ENCODE assay signal across 18 cellular contexts in the genomic region with DNA sequence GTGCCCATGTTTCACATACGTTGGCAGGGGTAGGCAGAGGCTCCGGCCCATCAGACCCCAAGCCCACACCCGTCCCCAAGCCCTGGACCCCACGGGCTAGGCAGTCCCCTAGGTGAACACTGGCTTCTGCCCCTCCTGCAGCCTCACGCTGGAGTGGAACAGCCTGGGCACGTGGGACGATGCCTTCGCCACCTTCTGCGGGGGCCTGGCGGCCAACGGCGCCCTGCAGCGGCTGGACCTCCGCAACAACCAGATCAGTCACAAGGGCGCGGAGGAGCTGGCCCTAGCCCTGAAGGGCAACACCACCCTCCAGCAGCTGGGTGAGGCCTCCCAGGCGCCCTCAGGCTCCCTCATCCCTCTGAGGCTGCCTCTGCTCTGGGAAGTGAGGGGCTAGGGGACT. TPM values are rescaled to one million over a fixed set of nuclear protein-coding genes. Genes with fewer than 3 reads are reported as not detected.
DNase-seq lines count a peak whose midpoint lies in the region; ATAC-seq, FAIRE-seq and TF ChIP-seq lines count a peak whose summit lies in the region.
"Had no signal": no experiment of that assay in that cellular context is flagged by ENCODE, and none has a peak within 500 bp of the region (broad histone marks: within the 10 kb centered on the region; RNA-seq: fewer than 3 reads in every experiment).

No MANE protein-coding gene starts in this region.

- intact Hi-C loops in HCT116 (cut with micrococcal nuclease) (loop anchor here (5.0 kb wide), 2 partner anchors 113 to 727 kb away; partner anchors contain the start of genes PCYT2 and TBCD), GM12878 (cut with micrococcal nuclease; ENCODE audit: unreplicated experiment) (loop anchor here (5.0 kb wide), 1 partner anchor 163 kb away; the partner anchor contains the start of gene P4HB)

- H3K27me3 Mint-ChIP-seq in activated naive CD8-positive, alpha-beta T cell treated with anti-CD3 and anti-CD28 coated beads for 36 hours: no peaks in the 10 kb centered on the region
- H3K27me3 Mint-ChIP-seq: CD4-positive, CD25-positive, alpha-beta regulatory T cell; T-cell had no signal

- CTCF ChIA-PET in HCT116 (lab: Charles Lee): no interaction called here
- CTCF ChIA-PET in GM12878 (lab: Yijun Ruan, JAX): no interaction called here

- no peak overlapping the region for H3K27ac ChIP-seq in BLaER1 treated with 17β-estradiol and CSF1 and Interleukin-3, amounts not matched to agents 10 nM and 100 nM
- H3K27ac ChIP-seq in HCT116 (ENCODE audit: low read depth, low read length) (peak overlapping the region; percentile 87; the same call in 1 of the 2 replicates), GM12878 (ENCODE audit: control insufficient read depth, insufficient read depth) (no peak overlapping the region), foreskin keratinocyte (no peak overlapping the region)
- H3K27ac ChIP-seq: GM23248, Peyer's patch had no signal

- DNase-seq in HCT116 (ENCODE audit: low read depth, low spot score): no peak
- no peak for DNase-seq in GM12878 (ENCODE audit: low read depth, low spot score)
- DNase-seq in superior temporal gyrus (ENCODE audit: extremely low spot score): no peak
- DNase-seq in activated naive CD8-positive, alpha-beta T cell treated with anti-CD3 and anti-CD28 coated beads for 36 hours: no peak
- DNase-seq in foreskin keratinocyte: no peak
- DNase-seq: CD4-positive, CD25-positive, alpha-beta regulatory T cell; GM23248; KBM-7; NCI-H1048; NCI-H1436 treated with DMSO at 0.1 percent for 48 hours; NCI-H2081; NCI-H510A; NCI-H774; Peyer's patch; SHP77; SK-N-SH; T-cell had no signal

- H3K9ac ChIP-seq in BLaER1 treated with 17β-estradiol and CSF1 and Interleukin-3, amounts not matched to agents 10 nM and 100 nM: peak overlapping the region in 8 of 11 experiments; percentile 30 to 86 (median 82); a peak in 9 of 22 replicates
- H3K9ac ChIP-seq in HCT116 (ENCODE audit: low read length) (no peak overlapping the region), GM12878 (ENCODE audit: control insufficient read depth, insufficient read depth, low read length) (no peak overlapping the region)
- H3K9ac ChIP-seq: GM23248, SK-N-SH had no signal

- no peak for TF ChIP-seq POLR2A in HCT116 (IDR thresholded peaks at IDR 0.05; ENCODE audit: borderline replicate concordance, extremely low read depth, insufficient read depth, insufficient read length)
- TF ChIP-seq POLR2A in GM12878 (IDR thresholded peaks at IDR 0.05; ENCODE audit: low read depth, low read length): no peak

- peaks cover 41% of the 10 kb centered on the region for H3K79me2 ChIP-seq in HCT116 (ENCODE audit: insufficient read depth, low read length)
- H3K79me2 ChIP-seq in GM12878 (ENCODE audit: control insufficient read depth, insufficient read depth, low read length): peaks cover 26% of the 10 kb centered on the region

- no peak overlapping the region for H3K27ac Mint-ChIP-seq in activated naive CD8-positive, alpha-beta T cell treated with anti-CD3 and anti-CD28 coated beads for 36 hours
- H3K27ac Mint-ChIP-seq: CD4-positive, CD25-positive, alpha-beta regulatory T cell; T-cell had no signal

- peaks cover 0 to 49% (median 4%) of the 10 kb centered on the region in 11 experiments; a peak in 6 of 22 replicates for H3K36me3 ChIP-seq in BLaER1 treated with 17β-estradiol and CSF1 and Interleukin-3, amounts not matched to agents 10 nM and 100 nM
- H3K36me3 ChIP-seq in HCT116 (ENCODE audit: control insufficient read depth in 1 of 2, insufficient read depth in 2 of 2, low read length in 2 of 2): no peaks in the 10 kb centered on the region; a peak in 1 of 4 replicates
- H3K36me3 ChIP-seq in GM12878 (ENCODE audit: control insufficient read depth in 2 of 2, insufficient read depth in 2 of 2, low read length in 1 of 2): no peaks in the 10 kb centered on the region; a peak in 1 of 4 replicates
- H3K36me3 ChIP-seq: Peyer's patch had no signal

- TF ChIP-seq EP300 in GM12878 (IDR thresholded peaks at IDR 0.05; ENCODE audit: borderline replicate concordance in 1 of 2, control insufficient read depth in 1 of 2, low read depth in 2 of 2, low read length in 2 of 2): no peak

- RAD21 ChIA-PET in HCT116 (lab: Charles Lee; ENCODE audit: low non-redundant PET in 1 of 2, low total read pairs in 2 of 2, uncharacterized antibody in 2 of 2, unreplicated experiment in 2 of 2) (no interaction called here), GM12878 (lab: Charles Lee; ENCODE audit: unreplicated experiment) (no interaction called here)

- peaks cover 20 to 53% (median 39%) of the 10 kb centered on the region in 10 experiments for H3K4me1 ChIP-seq in BLaER1 treated with 17β-estradiol and CSF1 and Interleukin-3, amounts not matched to agents 10 nM and 100 nM
- peaks cover 15 to 33% of the 10 kb centered on the region in 2 experiments for H3K4me1 ChIP-seq in HCT116 (ENCODE audit: control insufficient read depth in 1 of 2, insufficient read depth in 2 of 2, low read length in 2 of 2)
- H3K4me1 ChIP-seq in GM12878 (ENCODE audit: control insufficient read depth, insufficient read depth, low read length): peaks cover 14% of the 10 kb centered on the region
- H3K4me1 ChIP-seq in foreskin keratinocyte: no peaks in the 10 kb centered on the region

- peak overlapping the region in 10 of 11 experiments; percentile 92 to 100 (median 98); a peak in 20 of 22 replicates for H3K4me2 ChIP-seq in BLaER1 treated with 17β-estradiol and CSF1 and Interleukin-3, amounts not matched to agents 10 nM and 100 nM
- peak overlapping the region; percentile 99 for H3K4me2 ChIP-seq in HCT116 (ENCODE audit: low read length)
- H3K4me2 ChIP-seq in GM12878 (ENCODE audit: control insufficient read depth, insufficient read depth): peak overlapping the region; percentile 96; the same call in 1 of the 2 replicates

- BruUV-seq in HCT116 (replicated peaks; lab: Mats Ljungman, UMichigan) (no TSS peak), GM12878 (replicated peaks; lab: Mats Ljungman, UMichigan) (no TSS peak)

- no peak overlapping the region for H3K4me3 Mint-ChIP-seq in activated naive CD8-positive, alpha-beta T cell treated with anti-CD3 and anti-CD28 coated beads for 36 hours

- FAIRE-seq in GM12878 (lab: Jason Lieb, UNC): no peak

- TF ChIP-seq CTCF in HCT116 (IDR thresholded peaks at IDR 0.05 in 2 of 3, conservative IDR thresholded peaks at IDR 0.05 in 1 of 3; ENCODE audit: borderline replicate concordance in 1 of 3, insufficient read depth in 1 of 3, low read depth in 2 of 3, low read length in 2 of 3) (no peak), GM12878 (IDR thresholded peaks at IDR 0.05 in 2 of 3, conservative IDR thresholded peaks at IDR 0.05 in 1 of 3; ENCODE audit: control insufficient read depth in 2 of 3, extremely low read depth in 1 of 3, insufficient read depth in 1 of 3, low read depth in 3 of 3, low read length in 3 of 3) (no peak), foreskin keratinocyte (conservative IDR thresholded peaks at IDR 0.05) (no peak)

- no peaks in the 10 kb centered on the region for H3K27me3 ChIP-seq in BLaER1 treated with 17β-estradiol and CSF1 and Interleukin-3, amounts not matched to agents 10 nM and 100 nM
- no peaks in the 10 kb centered on the region for H3K27me3 ChIP-seq in HCT116 (ENCODE audit: insufficient read depth, low read length)
- H3K27me3 ChIP-seq in GM12878 (replicated peaks in 1 of 2; ENCODE audit: control insufficient read depth in 2 of 2, insufficient read depth in 2 of 2, low read length in 1 of 2): no peaks in the 10 kb centered on the region
- H3K27me3 ChIP-seq in foreskin keratinocyte: no peaks in the 10 kb centered on the region
- H3K27me3 ChIP-seq: Peyer's patch had no signal

- WGBS in GM12878 (ENCODE audit: insufficient coverage, insufficient replicate concordance, low lambda C conversion rate, missing lambda C conversion rate): 88% methylated on average over 14 of the region's 17 CpGs

- no peaks in the 10 kb centered on the region for H3K9me3 ChIP-seq in BLaER1 treated with 17β-estradiol and CSF1 and Interleukin-3, amounts not matched to agents 10 nM and 100 nM (replicated peaks in 1 of 11)
- H3K9me3 ChIP-seq in HCT116 (ENCODE audit: control insufficient read depth in 1 of 2, insufficient read depth in 1 of 2, low read depth in 1 of 2, low read length in 2 of 2) (no peaks in the 10 kb centered on the region), GM12878 (replicated peaks; ENCODE audit: control insufficient read depth, insufficient read depth, low read length) (no peaks in the 10 kb centered on the region)
- H3K9me3 ChIP-seq: Peyer's patch, SK-N-SH had no signal

- H2AFZ ChIP-seq in HCT116 (ENCODE audit: low read depth, low read length, poor library complexity, severe bottlenecking) (no peak overlapping the region), GM12878 (ENCODE audit: control insufficient read depth, low read depth, low read length) (no peak overlapping the region)
- H2AFZ ChIP-seq: GM23248 had no signal

- SMC1A ChIA-PET in GM12878 (lab: Charles Lee; ENCODE audit: uncharacterized antibody, unreplicated experiment): no interaction called here

- peaks cover 1% of the 10 kb centered on the region for H3K36me3 Mint-ChIP-seq in activated naive CD8-positive, alpha-beta T cell treated with anti-CD3 and anti-CD28 coated beads for 36 hours
- H3K36me3 Mint-ChIP-seq: CD4-positive, CD25-positive, alpha-beta regulatory T cell; T-cell had no signal

- ATAC-seq in HCT116 (no peak), GM12878 (no peak), foreskin keratinocyte (no peak)
- ATAC-seq: T-cell had no signal

- no peaks in the 10 kb centered on the region for H3K9me2 ChIP-seq in HCT116 (ENCODE audit: insufficient read depth)
- H3K9me2 ChIP-seq: SK-N-SH had no signal

- peaks cover 13% of the 10 kb centered on the region for H3K4me1 Mint-ChIP-seq in activated naive CD8-positive, alpha-beta T cell treated with anti-CD3 and anti-CD28 coated beads for 36 hours

- peaks cover 20 to 78% (median 36%) of the 10 kb centered on the region in 11 experiments; a peak in 21 of 22 replicates for H4K20me1 ChIP-seq in BLaER1 treated with 17β-estradiol and CSF1 and Interleukin-3, amounts not matched to agents 10 nM and 100 nM
- H4K20me1 ChIP-seq in HCT116 (ENCODE audit: insufficient read depth): peaks cover 4% of the 10 kb centered on the region; the same call in 1 of the 2 replicates
- H4K20me1 ChIP-seq in GM12878 (ENCODE audit: control insufficient read depth, insufficient read depth): no peaks in the 10 kb centered on the region

- POLR2A ChIA-PET in HCT116 (lab: Charles Lee) (no interaction called here), GM12878 (lab: Charles Lee) (interaction anchor here (0.6 kb wide), 1 partner anchor 161 kb away, joined by 3 read pairs; no protein-coding TSS in a partner anchor)

- H3K4me3 ChIP-seq in BLaER1 treated with 17β-estradiol and CSF1 and Interleukin-3, amounts not matched to agents 10 nM and 100 nM: peak overlapping the region in 5 of 10 experiments; percentile 70 to 89 (median 82); a peak in 3 of 20 replicates
- H3K4me3 ChIP-seq in HCT116 (replicated peaks in 1 of 2; ENCODE audit: low read depth in 1 of 2, low read length in 2 of 2): 0 out of 4 replicates have a peak overlapping the region, but pooled peaks of 1 of the 2 experiments have one; percentile 4
- no peak overlapping the region for H3K4me3 ChIP-seq in GM12878
- H3K4me3 ChIP-seq: GM23248 had no signal

- in situ Hi-C loops in GM12878 (cut with MboI): no loop called here

- TF ChIP-seq RAD21 in HCT116 (IDR thresholded peaks at IDR 0.05; ENCODE audit: low read depth) (no peak), GM12878 (IDR thresholded peaks at IDR 0.05; ENCODE audit: insufficient read depth, low read depth, low read length) (no peak)

- H3K9me3 Mint-ChIP-seq in activated naive CD8-positive, alpha-beta T cell treated with anti-CD3 and anti-CD28 coated beads for 36 hours: no peaks in the 10 kb centered on the region
- H3K9me3 Mint-ChIP-seq: CD4-positive, CD25-positive, alpha-beta regulatory T cell; T-cell had no signal

RNA-seq across cellular contexts. Expression of gene LRRC45, which starts 1.8 kb away (rescaled TPM):
- total RNA-seq in HCT116 (2021; ENCODE audit: unreplicated experiment): 40.1 TPM
- polyA plus RNA-seq in HCT116 (2012): 17.3 and 17.4 TPM in 2 replicates
- 22.5 and 23.4 TPM in 2 replicates for total RNA-seq in GM12878 (2013; cell fraction: nucleolus; rRNA removed)
- total RNA-seq in GM12878 (2014; rRNA removed): 18.6 and 24.2 TPM in 2 replicates
- 5.9 and 8.9 TPM in 2 replicates for total RNA-seq in GM12878 (2014; rRNA removed; fragmentation: Illumina TruSeq; extraction: Trizol)
- 24.9 and 27.7 TPM in 2 replicates for total RNA-seq in GM12878 (2021)
- 2.2 TPM for polyA plus RNA-seq in GM12878 (2011; ENCODE audit: low read depth)
- polyA plus RNA-seq in GM12878 (2011; rRNA removed): 4.5 and 7.7 TPM in 2 replicates
- polyA plus RNA-seq in GM12878 (2011; cell fraction: cytosol; rRNA removed): 7.3 and 16.6 TPM in 2 replicates
- 72.6 and 103 TPM in 2 replicates for polyA plus RNA-seq in GM12878 (2011; cell fraction: nucleus; rRNA removed)
- polyA plus RNA-seq in GM12878 (2012): 8.6 and 9.9 TPM in 2 replicates
- polyA plus RNA-seq in GM12878 (2014; fragmentation: Illumina TruSeq; extraction: Trizol): 2.5 and 3.6 TPM in 2 replicates
- polyA plus RNA-seq in GM12878 (2014; fragmentation: Nextera tagmentation; extraction: Ambion mirVana): under 1 TPM; 0.03 to 0.05 TPM
- polyA plus RNA-seq in GM12878 (2014; rRNA removed): 24.2 and 24.4 TPM in 2 replicates
- 10 to 100 TPM; 12.0 to 13.4 TPM for polyA plus RNA-seq in GM12878 (2016; fragmentation: Nextera tagmentation; extraction: Ambion mirVana)
- 4.2 and 11.4 TPM in 2 replicates for polyA minus RNA-seq in GM12878 (2011; rRNA and poly(A)+ RNA removed)
- polyA minus RNA-seq in GM12878 (2011; cell fraction: cytosol; rRNA and poly(A)+ RNA removed): 4.7 and 6.4 TPM in 2 replicates
- 12.8 and 27.8 TPM in 2 replicates for polyA minus RNA-seq in GM12878 (2011; cell fraction: nucleus; rRNA and poly(A)+ RNA removed)
- total RNA-seq in activated naive CD8-positive, alpha-beta T cell treated with anti-CD3 and anti-CD28 coated beads for 36 hours: 10 to 100 TPM; 16.5 to 17.3 TPM
- 15.9 and 16.2 TPM in 2 replicates for total RNA-seq in foreskin keratinocyte
- polyA plus RNA-seq in foreskin keratinocyte: 12.7 and 12.8 TPM in 2 replicates

RNA-seq across cellular contexts. Expression of gene CENPX, which starts 2.2 kb away (rescaled TPM):
- total RNA-seq in HCT116 (2021; ENCODE audit: unreplicated experiment) (184 TPM), GM12878 (2014; rRNA removed) (84.0 and 101 TPM in 2 replicates), GM12878 (2014; rRNA removed; fragmentation: Illumina TruSeq; extraction: Trizol) (36.1 and 39.4 TPM in 2 replicates), GM12878 (2021) (84.0 and 89.0 TPM in 2 replicates), foreskin keratinocyte (87.1 and 87.4 TPM in 2 replicates)
- 149 and 157 TPM in 2 replicates for polyA plus RNA-seq in HCT116 (2012)
- total RNA-seq in GM12878 (2013; cell fraction: nucleolus; rRNA removed): 11.1 and 12.5 TPM in 2 replicates
- polyA plus RNA-seq in GM12878 (2011; ENCODE audit: low read depth): 25.7 TPM
- polyA plus RNA-seq in GM12878 (2011; rRNA removed) (29.3 and 54.8 TPM in 2 replicates), GM12878 (2014; fragmentation: Illumina TruSeq; extraction: Trizol) (4.1 and 26.8 TPM in 2 replicates), GM12878 (2014; fragmentation: Nextera tagmentation; extraction: Ambion mirVana) (10 to 100 TPM; 11.7 to 39.3 TPM), GM12878 (2014; rRNA removed) (111 and 113 TPM in 2 replicates), GM12878 (2016; fragmentation: Nextera tagmentation; extraction: Ambion mirVana) (100 to 1,000 TPM; 181 to 182 TPM), foreskin keratinocyte (135 and 144 TPM in 2 replicates)
- polyA plus RNA-seq in GM12878 (2011; cell fraction: cytosol; rRNA removed): 67.3 and 105 TPM in 2 replicates
- 77.9 and 82.8 TPM in 2 replicates for polyA plus RNA-seq in GM12878 (2011; cell fraction: nucleus; rRNA removed)
- 34.3 and 37.6 TPM in 2 replicates for polyA plus RNA-seq in GM12878 (2012)
- polyA minus RNA-seq in GM12878 (2011; rRNA and poly(A)+ RNA removed): 10.0 and 21.6 TPM in 2 replicates
- polyA minus RNA-seq in GM12878 (2011; cell fraction: cytosol; rRNA and poly(A)+ RNA removed): 10.6 and 11.4 TPM in 2 replicates
- 12.7 and 15.8 TPM in 2 replicates for polyA minus RNA-seq in GM12878 (2011; cell fraction: nucleus; rRNA and poly(A)+ RNA removed)
- 100 to 1,000 TPM; 119 to 131 TPM for total RNA-seq in activated naive CD8-positive, alpha-beta T cell treated with anti-CD3 and anti-CD28 coated beads for 36 hours

RNA-seq across cellular contexts. Expression of gene RAC3, which starts 6.6 kb away (rescaled TPM):
- total RNA-seq in HCT116 (2021; ENCODE audit: unreplicated experiment): 120 TPM
- polyA plus RNA-seq in HCT116 (2012): 114 and 123 TPM in 2 replicates
- 2.7 and 4.9 TPM in 2 replicates for total RNA-seq in GM12878 (2013; cell fraction: nucleolus; rRNA removed)
- 23.5 and 29.8 TPM in 2 replicates for total RNA-seq in GM12878 (2014; rRNA removed)
- 9.0 and 9.2 TPM in 2 replicates for total RNA-seq in GM12878 (2014; rRNA removed; fragmentation: Illumina TruSeq; extraction: Trizol)
- 14.6 and 16.2 TPM in 2 replicates for total RNA-seq in GM12878 (2021)
- polyA plus RNA-seq in GM12878 (2011; ENCODE audit: low read depth): 0.71 TPM
- polyA plus RNA-seq in GM12878 (2011; rRNA removed): 1.2 and 4.2 TPM in 2 replicates
- polyA plus RNA-seq in GM12878 (2011; cell fraction: cytosol; rRNA removed): 4.7 and 7.5 TPM in 2 replicates
- polyA plus RNA-seq in GM12878 (2011; cell fraction: nucleus; rRNA removed): 33.2 and 47.4 TPM in 2 replicates
- 3.4 and 4.9 TPM in 2 replicates for polyA plus RNA-seq in GM12878 (2012)
- 2.8 and 9.8 TPM in 2 replicates for polyA plus RNA-seq in GM12878 (2014; fragmentation: Illumina TruSeq; extraction: Trizol)
- under 1 TPM; 0.11 to 0.16 TPM for polyA plus RNA-seq in GM12878 (2014; fragmentation: Nextera tagmentation; extraction: Ambion mirVana)
- polyA plus RNA-seq in GM12878 (2014; rRNA removed): 32.9 and 39.8 TPM in 2 replicates
- 1 to 10 TPM; 1.7 TPM for polyA plus RNA-seq in GM12878 (2016; fragmentation: Nextera tagmentation; extraction: Ambion mirVana)
- polyA minus RNA-seq in GM12878 (2011; rRNA and poly(A)+ RNA removed): 0.44 and 1.0 TPM in 2 replicates
- 3.1 TPM in 1 of 2 replicates, not detected in the other for polyA minus RNA-seq in GM12878 (2011; cell fraction: cytosol; rRNA and poly(A)+ RNA removed)
- polyA minus RNA-seq in GM12878 (2011; cell fraction: nucleus; rRNA and poly(A)+ RNA removed): 2.3 and 4.8 TPM in 2 replicates
- total RNA-seq in activated naive CD8-positive, alpha-beta T cell treated with anti-CD3 and anti-CD28 coated beads for 36 hours: 1 to 10 TPM; 4.7 to 5.1 TPM
- 27.5 and 30.2 TPM in 2 replicates for total RNA-seq in foreskin keratinocyte
- 43.9 and 46.1 TPM in 2 replicates for polyA plus RNA-seq in foreskin keratinocyte

RNA-seq across cellular contexts. Expression of gene DCXR, which starts 12.6 kb away (rescaled TPM):
- 306 TPM for total RNA-seq in HCT116 (2021; ENCODE audit: unreplicated experiment)
- 324 and 351 TPM in 2 replicates for polyA plus RNA-seq in HCT116 (2012)
- total RNA-seq in GM12878 (2013; cell fraction: nucleolus; rRNA removed): 13.4 and 14.9 TPM in 2 replicates
- 80.8 and 85.8 TPM in 2 replicates for total RNA-seq in GM12878 (2014; rRNA removed)
- total RNA-seq in GM12878 (2014; rRNA removed; fragmentation: Illumina TruSeq; extraction: Trizol): 32.4 and 39.9 TPM in 2 replicates
- 110 and 119 TPM in 2 replicates for total RNA-seq in GM12878 (2021)
- polyA plus RNA-seq in GM12878 (2011; ENCODE audit: low read depth): 79.4 TPM
- polyA plus RNA-seq in GM12878 (2011; rRNA removed): 29.9 and 66.6 TPM in 2 replicates
- polyA plus RNA-seq in GM12878 (2011; cell fraction: cytosol; rRNA removed): 188 and 195 TPM in 2 replicates
- polyA plus RNA-seq in GM12878 (2011; cell fraction: nucleus; rRNA removed): 136 and 154 TPM in 2 replicates
- 73.6 and 79.6 TPM in 2 replicates for polyA plus RNA-seq in GM12878 (2012)
- 45.6 and 92.0 TPM in 2 replicates for polyA plus RNA-seq in GM12878 (2014; fragmentation: Illumina TruSeq; extraction: Trizol)
- polyA plus RNA-seq in GM12878 (2014; fragmentation: Nextera tagmentation; extraction: Ambion mirVana): 10 to 100 TPM; 12.3 to 44.8 TPM
- polyA plus RNA-seq in GM12878 (2014; rRNA removed): 128 and 151 TPM in 2 replicates
- 100 to 1,000 TPM; 122 to 139 TPM for polyA plus RNA-seq in GM12878 (2016; fragmentation: Nextera tagmentation; extraction: Ambion mirVana)
- 53.5 and 69.9 TPM in 2 replicates for polyA minus RNA-seq in GM12878 (2011; rRNA and poly(A)+ RNA removed)
- polyA minus RNA-seq in GM12878 (2011; cell fraction: cytosol; rRNA and poly(A)+ RNA removed): 23.2 and 25.8 TPM in 2 replicates
- 21.6 and 34.3 TPM in 2 replicates for polyA minus RNA-seq in GM12878 (2011; cell fraction: nucleus; rRNA and poly(A)+ RNA removed)
- total RNA-seq in activated naive CD8-positive, alpha-beta T cell treated with anti-CD3 and anti-CD28 coated beads for 36 hours: 100 to 1,000 TPM in 1 of 2 experiments, 10 to 100 TPM in 1; 93.3 to 104 TPM
- 59.6 and 69.0 TPM in 2 replicates for total RNA-seq in foreskin keratinocyte
- polyA plus RNA-seq in foreskin keratinocyte: 97.4 and 98.0 TPM in 2 replicates

RNA-seq across cellular contexts. Expression of gene RFNG, which starts 26.8 kb away (rescaled TPM):
- total RNA-seq in HCT116 (2021; ENCODE audit: unreplicated experiment): 52.0 TPM
- polyA plus RNA-seq in HCT116 (2012): 53.5 and 62.2 TPM in 2 replicates
- 23.5 and 23.7 TPM in 2 replicates for total RNA-seq in GM12878 (2013; cell fraction: nucleolus; rRNA removed)
- 14.5 and 14.8 TPM in 2 replicates for total RNA-seq in GM12878 (2014; rRNA removed)
- total RNA-seq in GM12878 (2014; rRNA removed; fragmentation: Illumina TruSeq; extraction: Trizol): 5.2 and 7.8 TPM in 2 replicates
- total RNA-seq in GM12878 (2021): 17.7 and 19.6 TPM in 2 replicates
- 10.9 TPM for polyA plus RNA-seq in GM12878 (2011; ENCODE audit: low read depth)
- 4.4 and 7.1 TPM in 2 replicates for polyA plus RNA-seq in GM12878 (2011; rRNA removed)
- polyA plus RNA-seq in GM12878 (2011; cell fraction: cytosol; rRNA removed): 6.6 and 12.0 TPM in 2 replicates
- 83.6 and 89.3 TPM in 2 replicates for polyA plus RNA-seq in GM12878 (2011; cell fraction: nucleus; rRNA removed)
- 20.4 and 23.3 TPM in 2 replicates for polyA plus RNA-seq in GM12878 (2012)
- polyA plus RNA-seq in GM12878 (2014; fragmentation: Illumina TruSeq; extraction: Trizol): 1.3 and 7.2 TPM in 2 replicates
- under 1 TPM; 0.10 to 0.93 TPM for polyA plus RNA-seq in GM12878 (2014; fragmentation: Nextera tagmentation; extraction: Ambion mirVana)
- 19.0 and 22.4 TPM in 2 replicates for polyA plus RNA-seq in GM12878 (2014; rRNA removed)
- polyA plus RNA-seq in GM12878 (2016; fragmentation: Nextera tagmentation; extraction: Ambion mirVana): 1 to 10 TPM; 1.6 to 2.6 TPM
- polyA minus RNA-seq in GM12878 (2011; rRNA and poly(A)+ RNA removed): 2.4 and 4.8 TPM in 2 replicates
- polyA minus RNA-seq in GM12878 (2011; cell fraction: cytosol; rRNA and poly(A)+ RNA removed): 2.9 and 4.4 TPM in 2 replicates
- 8.1 and 8.2 TPM in 2 replicates for polyA minus RNA-seq in GM12878 (2011; cell fraction: nucleus; rRNA and poly(A)+ RNA removed)
- total RNA-seq in activated naive CD8-positive, alpha-beta T cell treated with anti-CD3 and anti-CD28 coated beads for 36 hours: 10 to 100 TPM; 13.9 to 14.5 TPM
- 25.0 and 25.9 TPM in 2 replicates for total RNA-seq in foreskin keratinocyte
- polyA plus RNA-seq in foreskin keratinocyte: 32.1 and 38.1 TPM in 2 replicates

Comparison
In these comparisons a context has a peak if more than half of its experiments do, and no peak if none do; other contexts are left out.
1. H3K9ac ChIP-seq: peak in BLaER1 treated with 17β-estradiol and CSF1 and Interleukin-3, amounts not matched to agents 10 nM and 100 nM (8 of 11); none in HCT116 (single experiment) and GM12878 (single experiment).
2. Peak in every context shown above with its lines, with median percentiles within 50 percentile points of each other: H3K4me2 ChIP-seq.